In the genomic region with DNA sequence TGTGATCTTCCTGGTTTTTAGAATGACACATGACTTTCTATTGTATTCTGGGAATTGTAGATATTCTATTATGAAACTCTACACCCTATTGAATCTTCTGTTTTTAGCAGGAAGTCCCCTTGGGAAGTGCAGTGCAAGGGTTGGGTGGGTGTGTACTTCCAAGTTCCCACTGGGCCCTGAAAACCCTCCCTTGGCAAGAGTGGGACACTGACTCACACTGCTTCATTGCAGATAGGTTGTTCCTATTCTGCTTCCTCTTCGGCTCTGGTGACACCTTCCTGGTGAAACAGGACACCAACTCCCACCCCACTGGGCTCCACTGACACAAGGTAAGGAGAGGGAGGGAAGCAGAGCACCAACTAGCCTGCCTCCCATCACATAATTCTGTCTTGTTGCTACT, we compare ENCODE assay signal across 10 cellular contexts.
DNase-seq lines count a peak whose midpoint lies in the region; ATAC-seq and TF ChIP-seq lines count a peak whose summit lies in the region.
"Had no signal": no experiment of that assay in that cellular context is flagged by ENCODE, and none has a peak within 500 bp of the region (broad histone marks: within the 10 kb centered on the region; RNA-seq: fewer than 3 reads in every experiment).

No MANE protein-coding gene starts in this region.

- H3K27ac ChIP-seq in adrenal gland = peak overlapping the region in 1 of 5 donors; percentile 64
- H3K27ac ChIP-seq in left ventricle myocardium inferior (replicated peaks) = peak overlapping the region; percentile 86
- H3K27ac ChIP-seq in CD8-positive, alpha-beta memory T cell (ENCODE audit: low read depth, low read length) = no peak overlapping the region
- H3K27ac ChIP-seq: ovary had no signal

- H3K9me3 Mint-ChIP-seq in CD8-positive, alpha-beta memory T cell = peaks cover 0 to 1% (median 0%) of the 10 kb centered on the region in 5 donors

- POLR2A ChIA-PET in CD8-positive, alpha-beta memory T cell (lab: Charles Lee) = no interaction called here

- no peak overlapping the region for H3K4me3 Mint-ChIP-seq in CD8-positive, alpha-beta memory T cell

- H3K4me1 ChIP-seq in adrenal gland (replicated peaks in 1 of 2) (no peaks in the 10 kb centered on the region), left ventricle myocardium inferior (peaks cover 38% of the 10 kb centered on the region)
- H3K4me1 ChIP-seq in CD8-positive, alpha-beta memory T cell (ENCODE audit: insufficient read depth, low read length) = no peaks in the 10 kb centered on the region

- no peak overlapping the region for H3K27ac Mint-ChIP-seq in CD8-positive, alpha-beta memory T cell

- H3K4me1 Mint-ChIP-seq in CD8-positive, alpha-beta memory T cell = no peaks in the 10 kb centered on the region

- TF ChIP-seq CTCF in adrenal gland (IDR thresholded peaks at IDR 0.05) (no peak), left ventricle myocardium inferior (IDR thresholded peaks at IDR 0.05; ENCODE audit: borderline replicate concordance) (no peak)

- H3K4me3 ChIP-seq in adrenal gland = no peak overlapping the region
- peak overlapping the region; percentile 52 for H3K4me3 ChIP-seq in left ventricle myocardium inferior
- no peak overlapping the region for H3K4me3 ChIP-seq in skeletal muscle cell (ENCODE audit: low read depth, low read length)
- H3K4me3 ChIP-seq in CD8-positive, alpha-beta memory T cell (ENCODE audit: low read length) = no peak overlapping the region
- H3K4me3 ChIP-seq: ovary had no signal

- peak; percentile 85 for DNase-seq in HT1080 (ENCODE audit: low read depth)
- peak; percentile 16 to 75 (median 50) for DNase-seq in adrenal gland
- peak; percentile 67 for DNase-seq in left ventricle myocardium inferior
- peak; percentile 60 for DNase-seq in skeletal muscle cell (ENCODE audit: low read depth)
- DNase-seq in CD8-positive, alpha-beta memory T cell = no peak
- DNase-seq in ACHN = no peak
- DNase-seq: activated CD4-positive, alpha-beta T cell treated with anti-CD3 and anti-CD28 coated beads, Interleukin-2, amount 50 U/mL, for 48 hours had no signal

- no peaks in the 10 kb centered on the region for H3K27me3 ChIP-seq in adrenal gland
- no peaks in the 10 kb centered on the region for H3K27me3 ChIP-seq in left ventricle myocardium inferior (ENCODE audit: low read depth)
- H3K27me3 ChIP-seq in CD8-positive, alpha-beta memory T cell (ENCODE audit: insufficient read depth, low read length, poor library complexity, severe bottlenecking) = no peaks in the 10 kb centered on the region
- H3K27me3 ChIP-seq: ovary had no signal

- in situ Hi-C loops in ACHN (cut with HindIII; ENCODE audit: low pct_ligation_motif_present, low pct_unique_long_range_greater_than_20kb, low sequenced_read_pairs) = no loop called here

- 27 to 54% (median 34%) methylated on average over 1 of the region's 1 CpG for WGBS in adrenal gland, 4 donors

- intact Hi-C loops in adrenal gland (cut with DNase I) (no loop called here), left ventricle myocardium inferior (cut with micrococcal nuclease) (no loop called here)

- H3K36me3 ChIP-seq in adrenal gland (replicated peaks in 1 of 2) (no peaks in the 10 kb centered on the region), left ventricle myocardium inferior (no peaks in the 10 kb centered on the region)
- H3K36me3 ChIP-seq in CD8-positive, alpha-beta memory T cell (ENCODE audit: insufficient read depth, low read length) = no peaks in the 10 kb centered on the region
- H3K36me3 ChIP-seq: ovary had no signal

- no peak for TF ChIP-seq POLR2A in adrenal gland (IDR thresholded peaks at IDR 0.05)

- no peaks in the 10 kb centered on the region for H3K9me3 ChIP-seq in adrenal gland (replicated peaks in 1 of 3)
- H3K9me3 ChIP-seq in left ventricle myocardium inferior (replicated peaks) = no peaks in the 10 kb centered on the region
- no peaks in the 10 kb centered on the region for H3K9me3 ChIP-seq in CD8-positive, alpha-beta memory T cell (ENCODE audit: low read length)
- H3K9me3 ChIP-seq: ovary had no signal

- peaks cover 0 to 14% of the 10 kb centered on the region in 2 donors for H3K27me3 Mint-ChIP-seq in CD8-positive, alpha-beta memory T cell

- H3K36me3 Mint-ChIP-seq in CD8-positive, alpha-beta memory T cell = no peaks in the 10 kb centered on the region

- ATAC-seq in HG02938 (IDR thresholded peaks at IDR 0.05; ENCODE audit: unreplicated experiment) (no peak), GM21526 (IDR thresholded peaks at IDR 0.05; ENCODE audit: low FRiP score, unreplicated experiment) (no peak)

- CTCF ChIA-PET in CD8-positive, alpha-beta memory T cell (lab: Charles Lee) = no interaction called here

Comparison
In these comparisons a context has a peak if more than half of its experiments do, and no peak if none do; other contexts are left out.
1. DNase-seq: peak in HT1080 (single experiment), adrenal gland (7 of 7), left ventricle myocardium inferior (single experiment) and skeletal muscle cell (single experiment); none in CD8-positive, alpha-beta memory T cell (0 of 5) and ACHN (single experiment).